1 cellular context compared by ENCODE assay signal in the genomic region with DNA sequence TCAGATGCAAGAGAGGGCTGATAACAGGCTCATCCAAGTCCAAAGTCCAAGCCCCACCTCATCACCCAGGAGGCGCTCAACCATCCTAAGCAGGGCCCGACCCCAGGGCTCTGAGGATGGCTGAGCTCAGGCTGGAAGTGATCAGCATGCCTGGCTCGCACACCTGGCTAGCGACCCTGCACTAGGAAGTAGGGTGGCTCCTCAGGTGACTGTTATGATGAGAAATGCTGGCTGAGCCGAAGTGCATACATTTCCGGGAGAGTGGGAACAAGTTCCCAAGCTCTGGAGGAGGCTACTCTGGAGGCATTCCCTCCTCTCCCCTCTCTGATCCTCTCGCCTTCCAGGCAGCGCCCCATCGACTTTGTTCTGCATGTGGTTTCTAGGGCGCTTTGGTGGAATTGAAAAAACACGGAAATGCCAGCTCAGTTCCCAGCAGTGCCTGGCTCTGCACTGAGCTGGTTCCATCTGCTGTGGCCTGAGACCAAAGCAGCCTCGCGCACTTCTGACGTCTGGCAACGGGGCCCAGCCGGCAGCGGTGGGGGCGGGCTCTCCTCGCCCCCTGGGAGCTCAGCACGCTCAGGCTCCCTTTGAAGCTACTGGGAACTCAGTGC.
TF ChIP-seq lines count a peak whose summit lies in the region.

No MANE protein-coding gene starts in this region.

TF ChIP-seq in H1, 55 proteins besides CTCF, POLR2A, EP300 and RAD21 (continued from another document):
- TF ChIP-seq GABPA (IDR thresholded peaks at IDR 0.05; ENCODE audit: borderline replicate concordance, insufficient read depth, low read length) (no peak), JUN (IDR thresholded peaks at IDR 0.05; ENCODE audit: low read depth, low read length) (no peak), SIRT6 (IDR thresholded peaks at IDR 0.05; ENCODE audit: low read length) (no peak), NANOG (IDR thresholded peaks at IDR 0.05; ENCODE audit: insufficient read depth, low read depth, low read length, poor library complexity, severe bottlenecking) (no peak), SP2 (IDR thresholded peaks at IDR 0.05; ENCODE audit: low read length) (no peak)
- TF ChIP-seq, protein P1, sequence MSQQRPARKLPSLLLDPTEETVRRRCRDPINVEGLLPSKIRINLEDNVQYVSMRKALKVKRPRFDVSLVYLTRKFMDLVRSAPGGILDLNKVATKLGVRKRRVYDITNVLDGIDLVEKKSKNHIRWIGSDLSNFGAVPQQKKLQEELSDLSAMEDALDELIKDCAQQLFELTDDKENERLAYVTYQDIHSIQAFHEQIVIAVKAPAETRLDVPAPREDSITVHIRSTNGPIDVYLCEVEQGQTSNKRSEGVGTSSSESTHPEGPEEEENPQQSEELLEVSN (IDR thresholded peaks at IDR 0.05), result no peak
- TF ChIP-seq, protein P2, sequence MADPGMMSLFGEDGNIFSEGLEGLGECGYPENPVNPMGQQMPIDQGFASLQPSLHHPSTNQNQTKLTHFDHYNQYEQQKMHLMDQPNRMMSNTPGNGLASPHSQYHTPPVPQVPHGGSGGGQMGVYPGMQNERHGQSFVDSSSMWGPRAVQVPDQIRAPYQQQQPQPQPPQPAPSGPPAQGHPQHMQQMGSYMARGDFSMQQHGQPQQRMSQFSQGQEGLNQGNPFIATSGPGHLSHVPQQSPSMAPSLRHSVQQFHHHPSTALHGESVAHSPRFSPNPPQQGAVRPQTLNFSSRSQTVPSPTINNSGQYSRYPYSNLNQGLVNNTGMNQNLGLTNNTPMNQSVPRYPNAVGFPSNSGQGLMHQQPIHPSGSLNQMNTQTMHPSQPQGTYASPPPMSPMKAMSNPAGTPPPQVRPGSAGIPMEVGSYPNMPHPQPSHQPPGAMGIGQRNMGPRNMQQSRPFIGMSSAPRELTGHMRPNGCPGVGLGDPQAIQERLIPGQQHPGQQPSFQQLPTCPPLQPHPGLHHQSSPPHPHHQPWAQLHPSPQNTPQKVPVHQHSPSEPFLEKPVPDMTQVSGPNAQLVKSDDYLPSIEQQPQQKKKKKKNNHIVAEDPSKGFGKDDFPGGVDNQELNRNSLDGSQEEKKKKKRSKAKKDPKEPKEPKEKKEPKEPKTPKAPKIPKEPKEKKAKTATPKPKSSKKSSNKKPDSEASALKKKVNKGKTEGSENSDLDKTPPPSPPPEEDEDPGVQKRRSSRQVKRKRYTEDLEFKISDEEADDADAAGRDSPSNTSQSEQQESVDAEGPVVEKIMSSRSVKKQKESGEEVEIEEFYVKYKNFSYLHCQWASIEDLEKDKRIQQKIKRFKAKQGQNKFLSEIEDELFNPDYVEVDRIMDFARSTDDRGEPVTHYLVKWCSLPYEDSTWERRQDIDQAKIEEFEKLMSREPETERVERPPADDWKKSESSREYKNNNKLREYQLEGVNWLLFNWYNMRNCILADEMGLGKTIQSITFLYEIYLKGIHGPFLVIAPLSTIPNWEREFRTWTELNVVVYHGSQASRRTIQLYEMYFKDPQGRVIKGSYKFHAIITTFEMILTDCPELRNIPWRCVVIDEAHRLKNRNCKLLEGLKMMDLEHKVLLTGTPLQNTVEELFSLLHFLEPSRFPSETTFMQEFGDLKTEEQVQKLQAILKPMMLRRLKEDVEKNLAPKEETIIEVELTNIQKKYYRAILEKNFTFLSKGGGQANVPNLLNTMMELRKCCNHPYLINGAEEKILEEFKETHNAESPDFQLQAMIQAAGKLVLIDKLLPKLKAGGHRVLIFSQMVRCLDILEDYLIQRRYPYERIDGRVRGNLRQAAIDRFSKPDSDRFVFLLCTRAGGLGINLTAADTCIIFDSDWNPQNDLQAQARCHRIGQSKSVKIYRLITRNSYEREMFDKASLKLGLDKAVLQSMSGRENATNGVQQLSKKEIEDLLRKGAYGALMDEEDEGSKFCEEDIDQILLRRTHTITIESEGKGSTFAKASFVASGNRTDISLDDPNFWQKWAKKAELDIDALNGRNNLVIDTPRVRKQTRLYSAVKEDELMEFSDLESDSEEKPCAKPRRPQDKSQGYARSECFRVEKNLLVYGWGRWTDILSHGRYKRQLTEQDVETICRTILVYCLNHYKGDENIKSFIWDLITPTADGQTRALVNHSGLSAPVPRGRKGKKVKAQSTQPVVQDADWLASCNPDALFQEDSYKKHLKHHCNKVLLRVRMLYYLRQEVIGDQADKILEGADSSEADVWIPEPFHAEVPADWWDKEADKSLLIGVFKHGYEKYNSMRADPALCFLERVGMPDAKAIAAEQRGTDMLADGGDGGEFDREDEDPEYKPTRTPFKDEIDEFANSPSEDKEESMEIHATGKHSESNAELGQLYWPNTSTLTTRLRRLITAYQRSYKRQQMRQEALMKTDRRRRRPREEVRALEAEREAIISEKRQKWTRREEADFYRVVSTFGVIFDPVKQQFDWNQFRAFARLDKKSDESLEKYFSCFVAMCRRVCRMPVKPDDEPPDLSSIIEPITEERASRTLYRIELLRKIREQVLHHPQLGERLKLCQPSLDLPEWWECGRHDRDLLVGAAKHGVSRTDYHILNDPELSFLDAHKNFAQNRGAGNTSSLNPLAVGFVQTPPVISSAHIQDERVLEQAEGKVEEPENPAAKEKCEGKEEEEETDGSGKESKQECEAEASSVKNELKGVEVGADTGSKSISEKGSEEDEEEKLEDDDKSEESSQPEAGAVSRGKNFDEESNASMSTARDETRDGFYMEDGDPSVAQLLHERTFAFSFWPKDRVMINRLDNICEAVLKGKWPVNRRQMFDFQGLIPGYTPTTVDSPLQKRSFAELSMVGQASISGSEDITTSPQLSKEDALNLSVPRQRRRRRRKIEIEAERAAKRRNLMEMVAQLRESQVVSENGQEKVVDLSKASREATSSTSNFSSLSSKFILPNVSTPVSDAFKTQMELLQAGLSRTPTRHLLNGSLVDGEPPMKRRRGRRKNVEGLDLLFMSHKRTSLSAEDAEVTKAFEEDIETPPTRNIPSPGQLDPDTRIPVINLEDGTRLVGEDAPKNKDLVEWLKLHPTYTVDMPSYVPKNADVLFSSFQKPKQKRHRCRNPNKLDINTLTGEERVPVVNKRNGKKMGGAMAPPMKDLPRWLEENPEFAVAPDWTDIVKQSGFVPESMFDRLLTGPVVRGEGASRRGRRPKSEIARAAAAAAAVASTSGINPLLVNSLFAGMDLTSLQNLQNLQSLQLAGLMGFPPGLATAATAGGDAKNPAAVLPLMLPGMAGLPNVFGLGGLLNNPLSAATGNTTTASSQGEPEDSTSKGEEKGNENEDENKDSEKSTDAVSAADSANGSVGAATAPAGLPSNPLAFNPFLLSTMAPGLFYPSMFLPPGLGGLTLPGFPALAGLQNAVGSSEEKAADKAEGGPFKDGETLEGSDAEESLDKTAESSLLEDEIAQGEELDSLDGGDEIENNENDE (IDR thresholded peaks at IDR 0.05; ENCODE audit: insufficient replicate concordance, low read length), result no peak
